Comparison of ENCODE assay signal across 30 cellular contexts in genomic region chr10:93550634-93551033, GRCh38. TPM values are rescaled to one million over a fixed set of nuclear protein-coding genes. Genes with fewer than 3 reads are reported as not detected.
"Had no signal": no experiment of that assay in that cellular context is flagged by ENCODE, and none has a peak within 500 bp of the region (broad histone marks: within the 10 kb centered on the region; RNA-seq: fewer than 3 reads in every experiment).

No MANE protein-coding gene starts in this region.

- H3K27me3 ChIP-seq: esophagus squamous epithelium, heart right ventricle, neural progenitor cell, right atrium auricular region, sigmoid colon, testis, upper lobe of left lung had no signal

- H3K9ac ChIP-seq: neural progenitor cell had no signal

- ATAC-seq: heart right ventricle; left lobe of liver; naive thymus-derived CD4-positive, alpha-beta T cell; stimulated activated memory B cell treated with anti-CD40 and anti-IgM and Interleukin-4, amounts not matched to agents 10 μg/mL and 1 μg/mL and 100 μg/mL, for 72 hours; stimulated activated naive CD8-positive, alpha-beta T cell treated with anti-CD3 and anti-CD28 coated beads, Interleukin-15, Interleukin-2, amounts not matched to agents 100 U/mL and 50 U/mL, for 24 hours had no signal

- FAIRE-seq: endometrium, urothelium cell line had no signal

- H3K9me3 ChIP-seq: esophagus squamous epithelium, heart right ventricle, prostate gland, right atrium auricular region, sigmoid colon, spleen, testis, tibial artery, upper lobe of left lung had no signal

- H3K4me1 ChIP-seq: esophagus squamous epithelium, heart right ventricle, prostate gland, right atrium auricular region, sigmoid colon, testis, tibial artery had no signal

- H3K4me2 ChIP-seq: neural progenitor cell had no signal

- DNase-seq: dermis blood vessel endothelial cell; effector memory CD4-positive, alpha-beta T cell; erythroblast; esophagus squamous epithelium; foreskin melanocyte; glutamatergic neuron; heart right ventricle; hypothalamus; immature natural killer cell; naive thymus-derived CD4-positive, alpha-beta T cell; sigmoid colon; spleen; stimulated activated CD4-positive, alpha-beta T cell treated with anti-CD3 and anti-CD28 coated beads, Interleukin-4, amount 100 ng/mL, for 4 hours; stimulated activated naive CD8-positive, alpha-beta T cell treated with anti-CD3 and anti-CD28 coated beads, Interleukin-15, Interleukin-2, amounts not matched to agents 100 U/mL and 50 U/mL, for 24 hours; substantia nigra; testis; tibial artery; upper lobe of left lung had no signal

- H2AFZ ChIP-seq: neural progenitor cell had no signal

- H3K27ac ChIP-seq: coronary artery, esophagus squamous epithelium, heart right ventricle, neural progenitor cell, prostate gland, right atrium auricular region, sigmoid colon, spleen, testis, tibial artery, upper lobe of left lung had no signal

- H3K4me3 ChIP-seq: coronary artery, esophagus squamous epithelium, heart right ventricle, lung, neural progenitor cell, prostate gland, right atrium auricular region, sigmoid colon, spleen, testis, tibial artery, upper lobe of left lung had no signal

- H3K36me3 ChIP-seq: esophagus squamous epithelium, heart right ventricle, neural progenitor cell, prostate gland, right atrium auricular region, sigmoid colon, spleen, tibial artery, upper lobe of left lung had no signal

RNA-seq across cellular contexts. Expression of gene FFAR4, which starts 15.8 kb away (rescaled TPM):
- total RNA-seq: chondrocyte; dermis blood vessel endothelial cell; naive thymus-derived CD4-positive, alpha-beta T cell; osteoblast had no signal
- polyA plus RNA-seq: immature natural killer cell; naive thymus-derived CD4-positive, alpha-beta T cell had no signal

RNA-seq across cellular contexts. Expression of gene RBP4, which starts 50.4 kb away (rescaled TPM):
- total RNA-seq: dermis blood vessel endothelial cell; mononuclear cell; naive thymus-derived CD4-positive, alpha-beta T cell had no signal
- polyA plus RNA-seq: immature natural killer cell; naive thymus-derived CD4-positive, alpha-beta T cell had no signal

RNA-seq across cellular contexts. Expression of gene CEP55, which starts 54.2 kb away (rescaled TPM):
- polyA plus RNA-seq: naive thymus-derived CD4-positive, alpha-beta T cell had no signal
